ENCODE assay signal across 8 cellular contexts in genomic region chr16:30650369-30651123, GRCh38. TPM values are rescaled to one million over a fixed set of nuclear protein-coding genes. Genes with fewer than 3 reads are reported as not detected.
A peak's percentile ranks its signal among the peaks of the same experiment; 100 is the strongest.
DNase-seq lines count a peak whose midpoint lies in the region; ATAC-seq, FAIRE-seq and TF ChIP-seq lines count a peak whose summit lies in the region.

PRR14 (plus strand) TSS chr16:30650960; CDS start chr16:30651646, 686 bp downstream.

- DNase-seq in NCI-H2029 (lab: John Stamatoyannopoulos, UW) (peak; percentile 99), T-helper 22 cell (ENCODE audit: low read depth) (peak; percentile 99), astrocyte (ENCODE audit: low read depth) (peak; percentile 97), right cardiac atrium (peak; percentile 100), pulmonary artery endothelial cell (ENCODE audit: low read depth, low spot score) (peak; percentile 99), uterus (peak; percentile 100)

- TF ChIP-seq CTCF in astrocyte (IDR thresholded peaks at IDR 0.05; ENCODE audit: insufficient read depth, low read depth, low read length) (no peak), uterus (IDR thresholded peaks at IDR 0.05) (peak in 3 of 4 experiments; percentile 38 to 65 (median 42))

- H3K36me3 Mint-ChIP-seq in astrocyte (ENCODE audit: low read depth, unreplicated experiment), result peaks cover 4% of the 10 kb centered on the region

- H3K4me2 ChIP-seq in astrocyte (ENCODE audit: low read length), result peak within 1 kb of the TSS; percentile 88

- ATAC-seq in GM18505 (IDR thresholded peaks at IDR 0.05; ENCODE audit: unreplicated experiment) (peak; percentile 68), HG02973 (IDR thresholded peaks at IDR 0.05; ENCODE audit: unreplicated experiment) (peak; percentile 55), right cardiac atrium (peak; percentile 94 to 95)

- peaks cover 7% of the 10 kb centered on the region for H3K4me1 Mint-ChIP-seq in astrocyte (ENCODE audit: low read depth, unreplicated experiment)

- H3K9me3 ChIP-seq in astrocyte (ENCODE audit: insufficient read depth, low read depth, low read length) (no peaks in the 10 kb centered on the region), right cardiac atrium (ENCODE audit: control insufficient read depth, low read length) (no peaks in the 10 kb centered on the region), uterus (no peaks in the 10 kb centered on the region)

- intact Hi-C loops in right cardiac atrium (cut with DNase I), result no loop called here
- intact Hi-C loops in uterus (cut with DNase I; ENCODE audit: low total_unique reads), result no loop called here

- peak within 1 kb of the TSS; percentile 95 for H3K4me3 Mint-ChIP-seq in astrocyte (ENCODE audit: unreplicated experiment)

- peaks cover 22% of the 10 kb centered on the region for H3K79me2 ChIP-seq in astrocyte (ENCODE audit: insufficient read depth, low read length)

- 1% methylated on average over 53 of the region's 53 CpGs for WGBS in right cardiac atrium

- no peaks in the 10 kb centered on the region for H3K9me3 Mint-ChIP-seq in astrocyte (ENCODE audit: unreplicated experiment)

- H3K27me3 ChIP-seq in astrocyte (ENCODE audit: insufficient read depth, low read length) (no peaks in the 10 kb centered on the region), right cardiac atrium (ENCODE audit: control insufficient read depth, insufficient read depth) (no peaks in the 10 kb centered on the region), uterus (no peaks in the 10 kb centered on the region)

- peak within 1 kb of the TSS; percentile 89 for H3K27ac Mint-ChIP-seq in astrocyte (ENCODE audit: unreplicated experiment)

- peak; percentile 80 for FAIRE-seq in astrocyte (lab: Jason Lieb, UNC)

- TF ChIP-seq POLR2A in GM18505 (IDR thresholded peaks at IDR 0.05; ENCODE audit: borderline replicate concordance, extremely low read depth, insufficient read depth, insufficient read length), result peak; percentile 26
- peak; percentile 31 to 54 for TF ChIP-seq POLR2A in uterus (IDR thresholded peaks at IDR 0.05)

- H3K9ac ChIP-seq in astrocyte (ENCODE audit: low read length), result peak within 1 kb of the TSS; percentile 90

- H3K27me3 Mint-ChIP-seq in astrocyte (ENCODE audit: low read depth, unreplicated experiment), result peaks cover 5% of the 10 kb centered on the region

- H3K36me3 ChIP-seq in astrocyte (ENCODE audit: insufficient read depth, low read length) (peaks cover 4% of the 10 kb centered on the region), uterus (no peaks in the 10 kb centered on the region)

- H2AFZ ChIP-seq in astrocyte (ENCODE audit: low read depth, low read length), result peak within 1 kb of the TSS; percentile 98

- H3K27ac ChIP-seq in astrocyte (ENCODE audit: low read depth, low read length) (peak within 1 kb of the TSS; percentile 75), right cardiac atrium (ENCODE audit: low read length) (peak within 1 kb of the TSS; percentile 99), uterus (peak within 1 kb of the TSS; percentile 94 to 95)

- peak within 1 kb of the TSS; percentile 85 for H3K4me3 ChIP-seq in astrocyte (ENCODE audit: insufficient read depth, low read depth, low read length)
- peak within 1 kb of the TSS; percentile 94 for H3K4me3 ChIP-seq in right cardiac atrium (ENCODE audit: low read length)
- H3K4me3 ChIP-seq in uterus, result peak within 1 kb of the TSS; percentile 77 to 83

- H4K20me1 ChIP-seq in astrocyte (ENCODE audit: insufficient read depth, low read length), result peaks cover 11% of the 10 kb centered on the region

- H3K4me1 ChIP-seq in astrocyte (ENCODE audit: insufficient read depth, low read length), result peaks cover 9% of the 10 kb centered on the region
- no peaks in the 10 kb centered on the region for H3K4me1 ChIP-seq in right cardiac atrium (ENCODE audit: control insufficient read depth, insufficient read depth, low read length)
- H3K4me1 ChIP-seq in uterus, result peaks cover 0 to 7% of the 10 kb centered on the region in 2 donors

RNA-seq across cellular contexts. Expression of gene PRR14, which starts in this region (rescaled TPM):
- total RNA-seq in astrocyte, result 27.3 and 32.1 TPM in 2 replicates
- 10 to 100 TPM; 22.9 to 27.6 (median 24.3) TPM for total RNA-seq in right cardiac atrium
- 19.1 TPM for polyA plus RNA-seq in right cardiac atrium
- total RNA-seq in pulmonary artery endothelial cell, result 6.7 and 11.1 TPM in 2 replicates
- 10 to 100 TPM in 2 of 4 donors, 1 to 10 TPM in 2; 1.0 to 82.4 (median 10.0) TPM for total RNA-seq in uterus

Comparison
In these comparisons a context has a peak if more than half of its experiments do, and no peak if none do; other contexts are left out.
1. Peak in every context shown above with its lines: DNase-seq, ATAC-seq, H3K4me3 ChIP-seq and H3K27ac ChIP-seq.